Comparison of ENCODE assay signal across 18 cellular contexts in genomic region chr6:124983383-124983782, GRCh38. TPM values are rescaled to one million over a fixed set of nuclear protein-coding genes. Genes with fewer than 3 reads are reported as not detected.
A peak's percentile ranks its signal among the peaks of the same experiment; 100 is the strongest.
DNase-seq lines count a peak whose midpoint lies in the region; ATAC-seq and TF ChIP-seq lines count a peak whose summit lies in the region.
"Had no signal": no experiment of that assay in that cellular context is flagged by ENCODE, and none has a peak within 500 bp of the region (broad histone marks: within the 10 kb centered on the region; RNA-seq: fewer than 3 reads in every experiment).

No MANE protein-coding gene starts in this region.

- peaks cover 41% of the 10 kb centered on the region for H3K4me1 ChIP-seq in mammary epithelial cell (ENCODE audit: insufficient read depth, low read length)

- no peak overlapping the region for H3K4me2 ChIP-seq in mammary epithelial cell (ENCODE audit: insufficient read depth, low read depth, low read length)

- H3K79me2 ChIP-seq in mammary epithelial cell (ENCODE audit: insufficient read depth, low read length) = peaks cover 93% of the 10 kb centered on the region

- dilution Hi-C loops in mammary epithelial cell (cut with HindIII; ENCODE audit: low sequenced_read_pairs) = no loop called here

- H3K4me3 ChIP-seq in mammary epithelial cell (replicated peaks in 1 of 3; ENCODE audit: insufficient read depth in 1 of 3, low read depth in 2 of 3, low read length in 3 of 3) = no peak overlapping the region
- H3K4me3 ChIP-seq: ovary had no signal

- no peaks in the 10 kb centered on the region for H3K27me3 ChIP-seq in mammary epithelial cell (ENCODE audit: insufficient read depth, low read length)
- H3K27me3 ChIP-seq: ovary had no signal

- H3K9ac ChIP-seq in mammary epithelial cell (ENCODE audit: insufficient read depth, low read length) = no peak overlapping the region

- peaks cover 10% of the 10 kb centered on the region for H3K36me3 ChIP-seq in mammary epithelial cell (ENCODE audit: insufficient read depth, low read length)
- H3K36me3 ChIP-seq: ovary had no signal

- CTCF ChIA-PET in mammary epithelial cell (lab: Charles Lee; ENCODE audit: low non-redundant PET) = no interaction called here

- H3K27ac ChIP-seq in mammary epithelial cell (ENCODE audit: insufficient read depth, low read depth, low read length) = peak overlapping the region; percentile 78
- H3K27ac ChIP-seq: ovary had no signal

- no peak overlapping the region for H3K27ac Mint-ChIP-seq in T-helper 2 cell treated with Interferon-gamma antibody and Interleukin-4, amounts not matched to agents 5 μg/mL and 100 μg/mL, for 36 hours
- H3K27ac Mint-ChIP-seq: activated T-cell treated with anti-CD3 and anti-CD28 coated beads, Interleukin-2, amount 50 U/mL, for 72 hours; stimulated activated naive CD8-positive, alpha-beta T cell treated with anti-CD3 and anti-CD28 coated beads, Interleukin-15, Interleukin-2, amounts not matched to agents 100 ng/mL and 50 ng/mL, for 24 hours had no signal

- DNase-seq in mammary epithelial cell (no peak), foreskin melanocyte (no peak), cortex of kidney (lab: John Stamatoyannopoulos, UW) (no peak), DMS 273 treated with DMSO at 0.1 percent for 48 hours (lab: John Stamatoyannopoulos, UW) (no peak)
- no peak for DNase-seq in T-helper 2 cell treated with Interferon-gamma antibody and Interleukin-4, amounts not matched to agents 5 μg/mL and 100 μg/mL, for 36 hours (ENCODE audit: low spot score)
- DNase-seq: activated CD4-positive, alpha-beta T cell treated with anti-CD3 and anti-CD28 coated beads, Interleukin-2, amount 50 U/mL, for 1 hour; activated T-cell treated with anti-CD3 and anti-CD28 coated beads, Interleukin-2, amount 50 U/mL, for 72 hours; cerebellar nuclear complex; H9; NCI-H2171 treated with DMSO at 0.1 percent for 48 hours; ovary; SHP77; small intestine; T1000 had no signal

- H3K9me3 ChIP-seq in mammary epithelial cell (replicated peaks; ENCODE audit: insufficient read depth, low read length) = peaks cover 5% of the 10 kb centered on the region

- intact Hi-C loops in mammary epithelial cell (cut with micrococcal nuclease) = no loop called here

- WGBS in mammary epithelial cell (ENCODE audit: low coverage, missing lambda C conversion rate) = 100% methylated on average over 1 of the region's 1 CpG

- no peaks in the 10 kb centered on the region for H3K9me3 Mint-ChIP-seq in T-helper 2 cell treated with Interferon-gamma antibody and Interleukin-4, amounts not matched to agents 5 μg/mL and 100 μg/mL, for 36 hours
- H3K9me3 Mint-ChIP-seq: stimulated activated naive CD8-positive, alpha-beta T cell treated with anti-CD3 and anti-CD28 coated beads, Interleukin-15, Interleukin-2, amounts not matched to agents 100 ng/mL and 50 ng/mL, for 24 hours had no signal

- BruUV-seq in mammary epithelial cell (replicated peaks; lab: Mats Ljungman, UMichigan) = no TSS peak

- TF ChIP-seq CTCF in mammary epithelial cell (conservative IDR thresholded peaks at IDR 0.05 in 1 of 2, IDR thresholded peaks at IDR 0.05 in 1 of 2; ENCODE audit: extremely low read depth in 1 of 2, insufficient read depth in 1 of 2, low read depth in 1 of 2, low read length in 2 of 2) = no peak

- H3K36me3 Mint-ChIP-seq in T-helper 2 cell treated with Interferon-gamma antibody and Interleukin-4, amounts not matched to agents 5 μg/mL and 100 μg/mL, for 36 hours (ENCODE audit: low read depth) = no peaks in the 10 kb centered on the region

- no peak overlapping the region for H3K4me3 Mint-ChIP-seq in T-helper 2 cell treated with Interferon-gamma antibody and Interleukin-4, amounts not matched to agents 5 μg/mL and 100 μg/mL, for 36 hours
- H3K4me3 Mint-ChIP-seq: activated T-cell treated with anti-CD3 and anti-CD28 coated beads, Interleukin-2, amount 50 U/mL, for 72 hours; H9; stimulated activated naive CD8-positive, alpha-beta T cell treated with anti-CD3 and anti-CD28 coated beads, Interleukin-15, Interleukin-2, amounts not matched to agents 100 ng/mL and 50 ng/mL, for 24 hours had no signal

- no peaks in the 10 kb centered on the region for H3K27me3 Mint-ChIP-seq in T-helper 2 cell treated with Interferon-gamma antibody and Interleukin-4, amounts not matched to agents 5 μg/mL and 100 μg/mL, for 36 hours (ENCODE audit: low read depth)
- H3K27me3 Mint-ChIP-seq: stimulated activated naive CD8-positive, alpha-beta T cell treated with anti-CD3 and anti-CD28 coated beads, Interleukin-15, Interleukin-2, amounts not matched to agents 100 ng/mL and 50 ng/mL, for 24 hours had no signal

- no peaks in the 10 kb centered on the region for H4K20me1 ChIP-seq in mammary epithelial cell (ENCODE audit: insufficient read depth, low read length)

- no peaks in the 10 kb centered on the region for H3K4me1 Mint-ChIP-seq in T-helper 2 cell treated with Interferon-gamma antibody and Interleukin-4, amounts not matched to agents 5 μg/mL and 100 μg/mL, for 36 hours (ENCODE audit: low read depth)

- H2AFZ ChIP-seq in mammary epithelial cell (ENCODE audit: low read depth, low read length) = no peak overlapping the region

- ATAC-seq in GM18499 (IDR thresholded peaks at IDR 0.05; ENCODE audit: insufficient read depth, unreplicated experiment) (peak; percentile 56), GM19397 (IDR thresholded peaks at IDR 0.05; ENCODE audit: unreplicated experiment) (peak; percentile 51), HG03097 (IDR thresholded peaks at IDR 0.05; ENCODE audit: low FRiP score, unreplicated experiment) (peak; percentile 78)
- ATAC-seq: activated T-cell treated with anti-CD3 and anti-CD28 coated beads, Interleukin-2, amount 50 U/mL, for 72 hours had no signal

- in situ Hi-C loops in mammary epithelial cell (cut with MboI; ENCODE audit: low sequenced_read_pairs in 2 of 2) = no loop called here

RNA-seq across cellular contexts. Expression of gene RNF217, which starts 21.1 kb away (rescaled TPM):
- 100 to 1,000 TPM in 1 of 2 donors, 10 to 100 TPM in 1; 53.9 to 103 TPM for total RNA-seq in mammary epithelial cell
- polyA plus RNA-seq in mammary epithelial cell = 25.5 TPM
- 54.8 TPM for polyA minus RNA-seq in mammary epithelial cell
